26 cellular contexts compared by ENCODE assay signal in genomic region chr17:59675231-59675630, GRCh38. TPM values are rescaled to one million over a fixed set of nuclear protein-coding genes. Genes with fewer than 3 reads are reported as not detected.
DNase-seq lines count a peak whose midpoint lies in the region; ATAC-seq, FAIRE-seq and TF ChIP-seq lines count a peak whose summit lies in the region.
"Had no signal": no experiment of that assay in that cellular context is flagged by ENCODE, and none has a peak within 500 bp of the region (broad histone marks: within the 10 kb centered on the region; RNA-seq: fewer than 3 reads in every experiment).

No MANE protein-coding gene starts in this region.

- no peaks in the 10 kb centered on the region for H3K4me1 ChIP-seq in CD4-positive, CD25-positive, alpha-beta regulatory T cell (ENCODE audit: control insufficient read depth, insufficient read depth, low read length, poor library complexity, severe bottlenecking)
- H3K4me1 ChIP-seq in GM23338 (ENCODE audit: insufficient read depth), result no peaks in the 10 kb centered on the region
- peaks cover 14% of the 10 kb centered on the region for H3K4me1 ChIP-seq in astrocyte (ENCODE audit: insufficient read depth, low read length)
- H3K4me1 ChIP-seq in neutrophil (ENCODE audit: control insufficient read depth in 1 of 2, insufficient read depth in 1 of 2, low read depth in 1 of 2, low read length in 1 of 2), result peaks cover 11 to 20% of the 10 kb centered on the region in 2 experiments
- H3K4me1 ChIP-seq: right lobe of liver had no signal

- no peaks in the 10 kb centered on the region for H3K9me3 ChIP-seq in CD4-positive, CD25-positive, alpha-beta regulatory T cell (ENCODE audit: control insufficient read depth in 2 of 2, low read length in 2 of 2)
- H3K9me3 ChIP-seq in astrocyte (ENCODE audit: insufficient read depth, low read depth, low read length), result no peaks in the 10 kb centered on the region
- no peaks in the 10 kb centered on the region for H3K9me3 ChIP-seq in neutrophil
- H3K9me3 ChIP-seq: right lobe of liver, tibial nerve had no signal

- no peaks in the 10 kb centered on the region for H3K27me3 Mint-ChIP-seq in CD4-positive, CD25-positive, alpha-beta regulatory T cell
- H3K27me3 Mint-ChIP-seq in GM23338 (ENCODE audit: insufficient read depth, low read depth, poor library complexity), result no peaks in the 10 kb centered on the region
- no peaks in the 10 kb centered on the region for H3K27me3 Mint-ChIP-seq in astrocyte (ENCODE audit: low read depth, unreplicated experiment)
- H3K27me3 Mint-ChIP-seq: activated CD4-positive, alpha-beta T cell treated with anti-CD3 and anti-CD28 coated beads for 36 hours had no signal

- no peak overlapping the region for H3K4me3 ChIP-seq in CD4-positive, CD25-positive, alpha-beta regulatory T cell (ENCODE audit: low read depth, low read length)
- H3K4me3 ChIP-seq in GM23338 (no peak overlapping the region), astrocyte (ENCODE audit: insufficient read depth, low read depth, low read length) (no peak overlapping the region), neutrophil (ENCODE audit: low read depth in 1 of 2, low read length in 1 of 2) (no peak overlapping the region)
- H3K4me3 ChIP-seq: lung, right lobe of liver, tibial nerve had no signal

- H2AFZ ChIP-seq in GM23338 (no peak overlapping the region), astrocyte (ENCODE audit: low read depth, low read length) (no peak overlapping the region)

- peaks cover 4 to 11% (median 7%) of the 10 kb centered on the region in 4 donors for H3K4me1 Mint-ChIP-seq in CD4-positive, CD25-positive, alpha-beta regulatory T cell
- H3K4me1 Mint-ChIP-seq in GM23338, result no peaks in the 10 kb centered on the region
- peaks cover 19% of the 10 kb centered on the region for H3K4me1 Mint-ChIP-seq in astrocyte (ENCODE audit: low read depth, unreplicated experiment)
- H3K4me1 Mint-ChIP-seq: neural crest cell had no signal

- H3K36me3 ChIP-seq in CD4-positive, CD25-positive, alpha-beta regulatory T cell (ENCODE audit: control insufficient read depth, insufficient read depth, low read length), result peaks cover 88% of the 10 kb centered on the region
- H3K36me3 ChIP-seq in GM23338 (ENCODE audit: insufficient read depth) (peaks cover 66% of the 10 kb centered on the region), astrocyte (ENCODE audit: insufficient read depth, low read length) (peaks cover 81% of the 10 kb centered on the region), neutrophil (peaks cover 61% of the 10 kb centered on the region)

- no peaks in the 10 kb centered on the region for H3K9me2 ChIP-seq in GM23338 (ENCODE audit: insufficient read depth)

- H3K4me2 ChIP-seq in GM23338, result no peak overlapping the region
- no peak overlapping the region for H3K4me2 ChIP-seq in astrocyte (ENCODE audit: low read length)

- FAIRE-seq in astrocyte (lab: Jason Lieb, UNC), result no peak
- FAIRE-seq: bronchial epithelial cell, G401.6 had no signal

- H3K36me3 Mint-ChIP-seq in CD4-positive, CD25-positive, alpha-beta regulatory T cell, result peaks cover 41% of the 10 kb centered on the region
- H3K36me3 Mint-ChIP-seq in GM23338 (ENCODE audit: low read depth) (peaks cover 68% of the 10 kb centered on the region), astrocyte (ENCODE audit: low read depth, unreplicated experiment) (peaks cover 12% of the 10 kb centered on the region)

- H3K79me2 ChIP-seq in GM23338 (replicated peaks; ENCODE audit: insufficient read depth) (peaks cover 5% of the 10 kb centered on the region; the same call in 1 of the 2 replicates), astrocyte (ENCODE audit: insufficient read depth, low read length) (peaks cover 62% of the 10 kb centered on the region)

- H3F3A ChIP-seq in GM23338 (replicated peaks; ENCODE audit: low read depth), result no peaks in the 10 kb centered on the region

- H3K27me3 ChIP-seq in CD4-positive, CD25-positive, alpha-beta regulatory T cell (ENCODE audit: control insufficient read depth, insufficient read depth, low read length), result no peaks in the 10 kb centered on the region
- no peaks in the 10 kb centered on the region for H3K27me3 ChIP-seq in GM23338 (ENCODE audit: insufficient read depth)
- no peaks in the 10 kb centered on the region for H3K27me3 ChIP-seq in astrocyte (ENCODE audit: insufficient read depth, low read length)
- no peaks in the 10 kb centered on the region for H3K27me3 ChIP-seq in neutrophil
- H3K27me3 ChIP-seq: right lobe of liver, tibial nerve had no signal

- TF ChIP-seq CTCF in GM23338 (conservative IDR thresholded peaks at IDR 0.05; ENCODE audit: low read depth in 2 of 2), result no peak
- no peak for TF ChIP-seq CTCF in astrocyte (IDR thresholded peaks at IDR 0.05; ENCODE audit: insufficient read depth, low read depth, low read length)
- TF ChIP-seq CTCF in neutrophil (IDR thresholded peaks at IDR 0.05), result no peak

- H3K9me3 Mint-ChIP-seq in CD4-positive, CD25-positive, alpha-beta regulatory T cell, result no peaks in the 10 kb centered on the region
- H3K9me3 Mint-ChIP-seq in GM23338, result no peaks in the 10 kb centered on the region
- H3K9me3 Mint-ChIP-seq in astrocyte (ENCODE audit: unreplicated experiment), result no peaks in the 10 kb centered on the region
- H3K9me3 Mint-ChIP-seq: neural crest cell had no signal

- no peak overlapping the region for H3K4me3 Mint-ChIP-seq in CD4-positive, CD25-positive, alpha-beta regulatory T cell
- no peak overlapping the region for H3K4me3 Mint-ChIP-seq in GM23338
- no peak overlapping the region for H3K4me3 Mint-ChIP-seq in astrocyte (ENCODE audit: unreplicated experiment)
- H3K4me3 Mint-ChIP-seq: activated CD4-positive, alpha-beta T cell treated with anti-CD3 and anti-CD28 coated beads for 36 hours; neural crest cell had no signal

- H3K27ac Mint-ChIP-seq in CD4-positive, CD25-positive, alpha-beta regulatory T cell, result peak overlapping the region; percentile 5 to 81 (median 34)
- H3K27ac Mint-ChIP-seq in GM23338 (0 out of 2 replicates have a peak overlapping the region, but pooled peaks have one; percentile 1), astrocyte (ENCODE audit: unreplicated experiment) (peak overlapping the region; percentile 8)

- H3K27ac ChIP-seq in CD4-positive, CD25-positive, alpha-beta regulatory T cell (ENCODE audit: insufficient read depth, low read length, poor library complexity, severe bottlenecking), result no peak overlapping the region
- H3K27ac ChIP-seq in GM23338 (ENCODE audit: low read depth) (no peak overlapping the region), astrocyte (ENCODE audit: low read depth, low read length) (no peak overlapping the region), neutrophil (peak overlapping the region; percentile 74)
- H3K27ac ChIP-seq: right lobe of liver, tibial nerve had no signal

- peaks cover 6% of the 10 kb centered on the region; the same call in 1 of the 2 replicates for H4K20me1 ChIP-seq in GM23338 (replicated peaks; ENCODE audit: insufficient read depth)
- peaks cover 53% of the 10 kb centered on the region for H4K20me1 ChIP-seq in astrocyte (ENCODE audit: insufficient read depth, low read length)

- no peak overlapping the region for H3K9ac ChIP-seq in astrocyte (ENCODE audit: low read length)

- no peak for DNase-seq in CD4-positive, CD25-positive, alpha-beta regulatory T cell
- DNase-seq in GM23338 (ENCODE audit: low spot score) (no peak), astrocyte (ENCODE audit: low read depth) (no peak), AG08396 (ENCODE audit: low spot score) (no peak)
- no peak for DNase-seq in effector CD4-positive, alpha-beta T cell
- DNase-seq: activated CD4-positive, alpha-beta T cell treated with anti-CD3 and anti-CD28 coated beads for 36 hours; amygdala; C1 segment of cervical spinal cord; hippocampal formation; left cardiac atrium; NCI-H1048; NCI-H1694 treated with DMSO at 0.1 percent for 48 hours; NCI-H446; NCI-H774; posterior cingulate gyrus; right lobe of liver; SIG-M5; stimulated activated CD4-positive, alpha-beta T cell treated with anti-CD3 and anti-CD28 coated beads, Interleukin-12 subunit alpha, Interleukin-12 subunit beta, amount 100 ng/mL, for 4 hours; stimulated activated CD4-positive, alpha-beta T cell treated with anti-CD3 and anti-CD28 coated beads, Interleukin-2, amount 100 ng/mL, for 48 hours had no signal

- ATAC-seq in CD4-positive, CD25-positive, alpha-beta regulatory T cell (ENCODE audit: low read depth in 2 of 2), result no peak
- ATAC-seq in GM23338 (no peak), GM21528 (IDR thresholded peaks at IDR 0.05; ENCODE audit: low FRiP score, unreplicated experiment) (no peak)
- ATAC-seq: activated CD4-positive, alpha-beta T cell treated with anti-CD3 and anti-CD28 coated beads for 36 hours; left cardiac atrium; right lobe of liver had no signal

RNA-seq across cellular contexts. Expression of gene PTRH2, which starts 32.0 kb away (rescaled TPM):
- 8.4 TPM for total RNA-seq in CD4-positive, CD25-positive, alpha-beta regulatory T cell
- polyA plus RNA-seq in CD4-positive, CD25-positive, alpha-beta regulatory T cell, result 10 to 100 TPM; 16.2 to 23.2 (median 21.4) TPM
- 26.6 and 32.7 TPM in 2 replicates for total RNA-seq in GM23338 (2014; rRNA removed; shearing (Covaris generic))
- 70.7 and 85.2 TPM in 2 replicates for polyA plus RNA-seq in GM23338 (2016; fragmentation: Nextera tagmentation; extraction: Ambion mirVana)
- total RNA-seq in astrocyte, result 34.5 and 36.3 TPM in 2 replicates

RNA-seq across cellular contexts. Expression of gene VMP1, which starts 32.2 kb away (rescaled TPM):
- total RNA-seq in CD4-positive, CD25-positive, alpha-beta regulatory T cell, result 238 TPM
- polyA plus RNA-seq in CD4-positive, CD25-positive, alpha-beta regulatory T cell, result 10 to 100 TPM; 50.3 to 84.2 (median 65.6) TPM
- total RNA-seq in GM23338 (2014; rRNA removed; shearing (Covaris generic)), result 112 and 137 TPM in 2 replicates
- polyA plus RNA-seq in GM23338 (2016; fragmentation: Nextera tagmentation; extraction: Ambion mirVana), result 63.1 and 70.1 TPM in 2 replicates
- total RNA-seq in astrocyte, result 288 and 314 TPM in 2 replicates

RNA-seq across cellular contexts. Expression of gene CLTC, which starts 55.5 kb away (rescaled TPM):
- 111 TPM for total RNA-seq in CD4-positive, CD25-positive, alpha-beta regulatory T cell
- polyA plus RNA-seq in CD4-positive, CD25-positive, alpha-beta regulatory T cell, result 10 to 100 TPM; 37.4 to 47.2 (median 37.9) TPM
- total RNA-seq in GM23338 (2014; rRNA removed; shearing (Covaris generic)), result 328 and 344 TPM in 2 replicates
- polyA plus RNA-seq in GM23338 (2016; fragmentation: Nextera tagmentation; extraction: Ambion mirVana), result 93.1 and 107 TPM in 2 replicates
- 381 and 391 TPM in 2 replicates for total RNA-seq in astrocyte
